4 cellular contexts compared by ENCODE assay signal in genomic region chr7:107956950-107957349, GRCh38. TPM values are rescaled to one million over a fixed set of nuclear protein-coding genes. Genes with fewer than 3 reads are reported as not detected.
"Had no signal": no experiment of that assay in that cellular context is flagged by ENCODE, and none has a peak within 500 bp of the region (broad histone marks: within the 10 kb centered on the region; RNA-seq: fewer than 3 reads in every experiment).

No MANE protein-coding gene starts in this region.

RNA-seq across cellular contexts. Expression of gene LAMB1, which starts 46.0 kb away (rescaled TPM):
- total RNA-seq: activated CD4-positive, alpha-beta memory T cell treated with anti-CD3 and anti-CD28 coated beads, Interleukin-2, amount 10 ng/mL, durations not matched to agents 7 days and 5 days; activated CD8-positive, alpha-beta memory T cell treated with anti-CD3 and anti-CD28 coated beads, Interleukin-2, amount 10 ng/mL, durations not matched to agents 7 days and 5 days; T-helper 1 cell treated with Interleukin-12 subunit alpha and Interleukin-12 subunit beta and Interleukin-4 antibody, amounts not matched to agents 30 ng/mL and 1 ng/mL, for 36 hours; T-helper 2 cell treated with Interferon-gamma antibody and Interleukin-4, amounts not matched to agents 100 ng/mL and 5 ng/mL, for 36 hours had no signal
